10 cellular contexts compared by ENCODE assay signal in the genomic region with DNA sequence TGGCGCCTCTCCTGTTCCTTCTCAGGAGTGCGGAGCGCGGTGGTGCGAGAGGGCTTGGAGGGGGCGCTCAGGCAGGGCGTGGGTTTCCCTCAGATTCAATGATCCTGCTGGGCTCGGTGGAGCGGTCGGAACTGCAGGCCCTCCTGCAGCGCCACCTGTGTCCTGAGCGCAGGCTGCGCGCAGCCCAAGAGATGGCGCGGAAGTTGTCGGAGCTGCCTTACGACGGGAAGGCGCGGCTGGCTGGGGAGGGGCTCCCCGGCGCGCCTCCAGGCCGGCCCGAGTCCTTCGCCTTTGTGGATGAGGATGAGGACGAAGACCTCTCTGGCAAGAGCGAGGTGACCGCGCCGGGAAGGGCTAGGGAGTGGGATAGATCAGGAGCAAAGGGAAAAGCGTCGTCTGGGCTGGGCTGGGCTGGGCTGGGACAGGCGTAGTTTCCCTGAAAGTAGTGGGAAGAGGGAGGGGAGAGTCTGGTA. TPM values are rescaled to one million over a fixed set of nuclear protein-coding genes. Genes with fewer than 3 reads are reported as not detected.
DNase-seq lines count a peak whose midpoint lies in the region; TF ChIP-seq lines count a peak whose summit lies in the region.
"Had no signal": no experiment of that assay in that cellular context is flagged by ENCODE, and none has a peak within 500 bp of the region (broad histone marks: within the 10 kb centered on the region; RNA-seq: fewer than 3 reads in every experiment).

No MANE protein-coding gene starts in this region.

- POLR2A ChIA-PET in MCF 10A (lab: Yijun Ruan, JAX) = no interaction called here

- no peak overlapping the region for H3K4me3 Mint-ChIP-seq in MCF 10A (ENCODE audit: unreplicated experiment)
- peak overlapping the region; percentile 48 to 71 (median 71) for H3K4me3 Mint-ChIP-seq in nephron

- H3K27ac ChIP-seq in breast epithelium (no peak overlapping the region), suprapubic skin (no peak overlapping the region)
- H3K27ac ChIP-seq: BLaER1, epithelial cell of prostate had no signal

- H3K4me3 ChIP-seq in breast epithelium (peak overlapping the region in 2 of 3 donors; percentile 28 to 64), NB4 (ENCODE audit: low read depth, low read length) (no peak overlapping the region), epithelial cell of proximal tubule (ENCODE audit: low read depth, low read length) (peak overlapping the region; percentile 16), suprapubic skin (peak overlapping the region; percentile 23)
- H3K4me3 ChIP-seq: BLaER1 had no signal

- H3K36me3 Mint-ChIP-seq in MCF 10A (ENCODE audit: insufficient read depth, unreplicated experiment) (no peaks in the 10 kb centered on the region), nephron (ENCODE audit: low read depth) (no peaks in the 10 kb centered on the region)

- H3K27me3 ChIP-seq in breast epithelium (no peaks in the 10 kb centered on the region), suprapubic skin (peaks cover 18% of the 10 kb centered on the region)
- H3K27me3 ChIP-seq: BLaER1 had no signal

- no TSS peak for BruUV-seq in MCF 10A (replicated peaks; lab: Mats Ljungman, UMichigan)

- H3K27ac Mint-ChIP-seq in MCF 10A (ENCODE audit: low read depth, unreplicated experiment) (no peak overlapping the region), nephron (no peak overlapping the region)

- CTCF ChIA-PET in MCF 10A (lab: Yijun Ruan, JAX) = no interaction called here

- 9% methylated on average over 33 of the region's 35 CpGs for WGBS in suprapubic skin

- TF ChIP-seq POLR2A in breast epithelium (IDR thresholded peaks at IDR 0.05) = no peak
- no peak for TF ChIP-seq POLR2A in NB4 (IDR thresholded peaks at IDR 0.05; ENCODE audit: extremely low read depth, insufficient read length)
- TF ChIP-seq POLR2A in suprapubic skin (IDR thresholded peaks at IDR 0.05) = no peak

- H3K36me3 ChIP-seq in breast epithelium = no peaks in the 10 kb centered on the region
- no peaks in the 10 kb centered on the region for H3K36me3 ChIP-seq in suprapubic skin
- H3K36me3 ChIP-seq: BLaER1 had no signal

- TF ChIP-seq CTCF in breast epithelium (IDR thresholded peaks at IDR 0.05) (peak; percentile 22 to 55 (median 27)), MCF 10A (IDR thresholded peaks at IDR 0.05; ENCODE audit: unreplicated experiment) (no peak), NB4 (IDR thresholded peaks at IDR 0.05; ENCODE audit: low read depth, low read length) (peak; percentile 42), epithelial cell of proximal tubule (conservative IDR thresholded peaks at IDR 0.05; ENCODE audit: low read depth, low read length) (peak; percentile 56), nephron (IDR thresholded peaks at IDR 0.05; ENCODE audit: unreplicated experiment in 3 of 3) (peak; percentile 44 to 62 (median 55)), suprapubic skin (IDR thresholded peaks at IDR 0.05) (peak in 1 of 2 donors; percentile 55)

- H3K27me3 Mint-ChIP-seq in MCF 10A (ENCODE audit: insufficient read depth, unreplicated experiment) = peaks cover 18% of the 10 kb centered on the region
- H3K27me3 Mint-ChIP-seq in nephron (ENCODE audit: low read depth) = peaks cover 33% of the 10 kb centered on the region

- H3K9me3 ChIP-seq in breast epithelium = no peaks in the 10 kb centered on the region
- no peaks in the 10 kb centered on the region for H3K9me3 ChIP-seq in suprapubic skin

- DNase-seq in breast epithelium (ENCODE audit: low spot score in 2 of 2) (no peak), MCF 10A (ENCODE audit: unreplicated experiment) (no peak), NB4 (ENCODE audit: low read depth) (peak; percentile 66), epithelial cell of proximal tubule (ENCODE audit: low read depth) (no peak), suprapubic skin (ENCODE audit: low spot score in 2 of 2) (no peak), SW 1271 (lab: John Stamatoyannopoulos, UW) (no peak)
- DNase-seq in activated CD8-positive, alpha-beta memory T cell treated with anti-CD3 and anti-CD28 coated beads for 4 hours (ENCODE audit: low read depth in 2 of 2) = peak; percentile 30 to 33

- intact Hi-C loops in breast epithelium (cut with DNase I; ENCODE audit: low total_unique reads) (no loop called here), MCF 10A (cut with micrococcal nuclease) (no loop called here)

- H3K9me3 Mint-ChIP-seq in MCF 10A (ENCODE audit: unreplicated experiment) (no peaks in the 10 kb centered on the region), nephron (no peaks in the 10 kb centered on the region)

- no peak for TF ChIP-seq EP300 in suprapubic skin (IDR thresholded peaks at IDR 0.05)

- H3K4me1 ChIP-seq in breast epithelium (no peaks in the 10 kb centered on the region), suprapubic skin (peaks cover 5% of the 10 kb centered on the region)
- H3K4me1 ChIP-seq: BLaER1 had no signal

- H3K4me1 Mint-ChIP-seq in MCF 10A (ENCODE audit: insufficient read depth, unreplicated experiment) (no peaks in the 10 kb centered on the region), nephron (no peaks in the 10 kb centered on the region)

RNA-seq across cellular contexts. Expression of gene FAM131B, which starts 17.0 kb away (rescaled TPM):
- total RNA-seq in breast epithelium (1 to 10 TPM in 1 of 3 donors, under 1 TPM in 2; 0.48 to 2.3 (median 0.73) TPM), MCF 10A (2022) (0.19 and 0.25 TPM in 2 replicates), epithelial cell of proximal tubule (0.29 and 1.5 TPM in 2 replicates), suprapubic skin (under 1 TPM in 3 of 4 donors, not detected in 1; 0.13 to 0.40 (median 0.19) TPM)

RNA-seq across cellular contexts. Expression of gene CLCN1, which starts 29.6 kb away (rescaled TPM):
- under 1 TPM in 1 of 3 donors, not detected in 2; 0.29 TPM for total RNA-seq in breast epithelium
- not detected in 2 replicates for total RNA-seq in MCF 10A (2022)
- not detected in 2 replicates for total RNA-seq in epithelial cell of proximal tubule
- total RNA-seq in suprapubic skin = under 1 TPM in 1 of 4 donors, not detected in 3; 0.64 TPM

RNA-seq across cellular contexts. Expression of gene ZYX, which starts 35.7 kb away (rescaled TPM):
- 10 to 100 TPM; 60.2 to 61.0 (median 60.4) TPM for total RNA-seq in breast epithelium
- 168 and 260 TPM in 2 replicates for total RNA-seq in MCF 10A (2022)
- total RNA-seq in epithelial cell of proximal tubule = 117 and 152 TPM in 2 replicates
- 10 to 100 TPM; 46.3 to 73.0 (median 59.3) TPM for total RNA-seq in suprapubic skin

RNA-seq across cellular contexts. Expression of gene CASP2, which starts 57.3 kb away (rescaled TPM):
- total RNA-seq in breast epithelium (10 to 100 TPM; 11.7 to 24.9 (median 22.8) TPM), MCF 10A (2022) (15.1 and 17.4 TPM in 2 replicates), epithelial cell of proximal tubule (17.8 and 18.7 TPM in 2 replicates), suprapubic skin (10 to 100 TPM; 13.7 to 36.5 (median 25.3) TPM)

Comparison
In these comparisons a context has a peak if more than half of its experiments do, and no peak if none do; other contexts are left out.
1. DNase-seq: peak in NB4 (single experiment) and activated CD8-positive, alpha-beta memory T cell treated with anti-CD3 and anti-CD28 coated beads for 4 hours (2 of 2); none in breast epithelium (0 of 2), MCF 10A (single experiment), epithelial cell of proximal tubule (single experiment), suprapubic skin (0 of 2) and SW 1271 (0 of 2).